2 cellular contexts compared by ENCODE assay signal in genomic region chr6:36298037-36298436, GRCh38.
TF ChIP-seq lines count a peak whose summit lies in the region.

No MANE protein-coding gene starts in this region.

TF ChIP-seq in HEK293, 187 proteins besides CTCF, POLR2A, EP300 and RAD21 (continued from another document):
- no peak for TF ChIP-seq HOXC10 (CRISPR knock-in tag; IDR thresholded peaks at IDR 0.05)
- no peak for TF ChIP-seq ZNF335 (tag by site-specific recombination; conservative IDR thresholded peaks at IDR 0.05)
- no peak for TF ChIP-seq ZNF292 (tag by site-specific recombination; IDR thresholded peaks at IDR 0.05; ENCODE audit: borderline replicate concordance, low read depth)
- no peak for TF ChIP-seq PATZ1 (tag by site-specific recombination; IDR thresholded peaks at IDR 0.05)
- TF ChIP-seq MZF1 (tag by site-specific recombination; IDR thresholded peaks at IDR 0.05; ENCODE audit: borderline replicate concordance) = peak; percentile 91; the same call in 1 of the 2 replicates
TF ChIP-seq in HEK293: peak in this region for 2.

TF ChIP-seq in K562, 482 proteins besides CTCF, POLR2A, EP300 and RAD21:
- TF ChIP-seq THAP7 (CRISPR knock-in tag; IDR thresholded peaks at IDR 0.05) = no peak
- TF ChIP-seq HSF4 (CRISPR knock-in tag; IDR thresholded peaks at IDR 0.05; ENCODE audit: borderline replicate concordance) = no peak
- no peak for TF ChIP-seq DACH1 (IDR thresholded peaks at IDR 0.05; ENCODE audit: partially characterized antibody)
- TF ChIP-seq ATF6 (CRISPR knock-in tag; IDR thresholded peaks at IDR 0.05) = no peak
- TF ChIP-seq FOXA3 (CRISPR knock-in tag; conservative IDR thresholded peaks at IDR 0.05 in 1 of 2, IDR thresholded peaks at IDR 0.05 in 1 of 2) = no peak
- TF ChIP-seq PHF8 (IDR thresholded peaks at IDR 0.05; ENCODE audit: borderline replicate concordance, low read length) = no peak
- TF ChIP-seq GTF3C2 (IDR thresholded peaks at IDR 0.05; ENCODE audit: borderline replicate concordance, extremely low read depth, insufficient read length) = no peak
